ENCODE assay signal across 8 cellular contexts in the genomic region with DNA sequence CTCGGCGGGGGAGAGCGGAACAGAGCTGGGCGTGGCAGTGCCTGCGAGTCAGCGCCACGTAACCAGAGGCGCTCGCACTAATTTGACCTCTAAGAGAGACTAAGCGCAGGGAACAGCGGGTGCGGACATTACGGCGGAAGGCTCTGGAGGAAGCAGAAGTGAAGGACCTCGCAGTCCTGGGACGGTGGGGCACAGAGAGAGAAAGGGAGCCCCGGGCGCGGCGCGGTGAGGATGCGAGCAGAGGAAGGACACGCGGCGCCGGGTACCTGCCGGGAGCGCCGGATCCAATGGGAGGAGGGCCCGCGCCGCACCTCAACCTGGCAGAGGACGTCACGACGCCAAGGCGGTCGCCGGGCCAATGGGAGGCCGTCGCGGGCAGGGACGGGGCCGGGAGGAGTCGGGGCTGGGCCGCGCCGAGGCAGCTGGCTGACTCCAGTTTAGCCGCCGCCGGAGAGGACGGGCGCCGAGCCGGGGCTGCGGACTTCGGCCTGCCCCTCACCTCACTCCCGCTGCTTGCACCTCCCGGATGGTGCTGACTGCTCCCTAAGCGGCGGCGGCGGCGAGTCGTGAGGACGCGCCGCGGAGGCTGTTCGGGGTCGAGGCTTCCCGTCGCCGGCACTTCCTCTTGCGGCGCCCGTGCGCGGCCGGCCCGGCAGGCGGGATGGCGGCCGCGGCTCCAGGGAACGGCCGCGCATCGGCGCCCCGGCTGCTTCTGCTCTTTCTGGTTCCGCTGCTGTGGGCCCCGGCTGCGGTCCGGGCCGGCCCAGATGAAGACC. TPM values are rescaled to one million over a fixed set of nuclear protein-coding genes. Genes with fewer than 3 reads are reported as not detected.
DNase-seq lines count a peak whose midpoint lies in the region; ATAC-seq and TF ChIP-seq lines count a peak whose summit lies in the region.

A gene with protein sequence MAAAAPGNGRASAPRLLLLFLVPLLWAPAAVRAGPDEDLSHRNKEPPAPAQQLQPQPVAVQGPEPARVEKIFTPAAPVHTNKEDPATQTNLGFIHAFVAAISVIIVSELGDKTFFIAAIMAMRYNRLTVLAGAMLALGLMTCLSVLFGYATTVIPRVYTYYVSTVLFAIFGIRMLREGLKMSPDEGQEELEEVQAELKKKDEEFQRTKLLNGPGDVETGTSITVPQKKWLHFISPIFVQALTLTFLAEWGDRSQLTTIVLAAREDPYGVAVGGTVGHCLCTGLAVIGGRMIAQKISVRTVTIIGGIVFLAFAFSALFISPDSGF (plus strand): TSS at position 429 of the 776 bp plus-strand sequence. CDS start 233 bp downstream, at position 662.

- no peak for TF ChIP-seq EP300 in upper lobe of left lung (IDR thresholded peaks at IDR 0.05)

- ATAC-seq in HG02870 (IDR thresholded peaks at IDR 0.05; ENCODE audit: unreplicated experiment) = peak; percentile 90
- peak; percentile 94 to 98 (median 98) for ATAC-seq in heart left ventricle
- peak; percentile 96 to 98 for ATAC-seq in upper lobe of left lung (ENCODE audit: low FRiP score in 2 of 2)

- TF ChIP-seq CTCF in GM13977 (IDR thresholded peaks at IDR 0.05; ENCODE audit: extremely low read depth, insufficient read depth, missing control alignments) (no peak), adrenal gland (IDR thresholded peaks at IDR 0.05) (peak in 1 of 6 experiments; percentile 29), heart left ventricle (IDR thresholded peaks at IDR 0.05) (peak in 1 of 12 donors; percentile 7), upper lobe of left lung (IDR thresholded peaks at IDR 0.05) (peak in 2 of 6 experiments; percentile 31 to 33)

- 0 to 1% (median 0%) methylated on average over 19 to 95 of the region's 95 CpGs for WGBS in adrenal gland, 4 donors
- 0 to 1% (median 0%) methylated on average over 38 to 95 of the region's 95 CpGs for WGBS in heart left ventricle, 4 donors
- WGBS in upper lobe of left lung, 2 donors = 0 to 1% methylated on average over 25 to 50 of the region's 95 CpGs

- no peaks in the 10 kb centered on the region for H3K36me3 ChIP-seq in adrenal gland (replicated peaks in 1 of 2)
- H3K36me3 ChIP-seq in heart left ventricle = peaks cover 0 to 17% (median 0%) of the 10 kb centered on the region in 9 donors
- H3K36me3 ChIP-seq in upper lobe of left lung = peaks cover 0 to 7% (median 2%) of the 10 kb centered on the region in 4 donors

- no peaks in the 10 kb centered on the region for H3K27me3 ChIP-seq in adrenal gland
- H3K27me3 ChIP-seq in heart left ventricle = no peaks in the 10 kb centered on the region
- no peaks in the 10 kb centered on the region for H3K27me3 ChIP-seq in upper lobe of left lung

- H3K27ac ChIP-seq in adrenal gland (peak within 1 kb of the TSS; percentile 96 to 99 (median 99)), heart left ventricle (peak within 1 kb of the TSS; percentile 96 to 100 (median 98)), upper lobe of left lung (peak within 1 kb of the TSS; percentile 95 to 100 (median 98))

- TF ChIP-seq POLR2A in adrenal gland (IDR thresholded peaks at IDR 0.05) (peak; percentile 96 to 99), heart left ventricle (IDR thresholded peaks at IDR 0.05) (peak; percentile 68 to 97), upper lobe of left lung (IDR thresholded peaks at IDR 0.05) (peak; percentile 11 to 99 (median 98))

- intact Hi-C loops in adrenal gland (cut with DNase I) = loop anchor here in 1 of 2 donors (5.0 kb wide), 1 partner anchor 48 kb away; the partner anchor contains the start of gene SRD5A3
- intact Hi-C loops in heart left ventricle (cut with DNase I) = loop anchor here (1.0 to 10.0 kb wide), 8 partner anchors 48 to 613 kb away; partner anchors contain the start of genes SRD5A3 (in 10 of the 10) and CLOCK (in 3 of the 10)
- intact Hi-C loops in posterior vena cava (cut with DNase I) = loop anchor here in 1 of 2 donors (5.0 kb wide), 2 partner anchors 48 to 457 kb away; partner anchors contain the start of genes EXOC1 and SRD5A3

- H3K9me3 ChIP-seq in adrenal gland (replicated peaks in 1 of 3) (no peaks in the 10 kb centered on the region), heart left ventricle (no peaks in the 10 kb centered on the region), upper lobe of left lung (no peaks in the 10 kb centered on the region)

- in situ Hi-C loops in GM13977 (cut with MboI; ENCODE audit: low pct_unique_long_range_greater_than_20kb, low sequenced_read_pairs, unreplicated experiment) = no loop called here

- DNase-seq in GM13977 (ENCODE audit: low spot score) = peak; percentile 92
- peak; percentile 94 for DNase-seq in NCI-H146 (lab: John Stamatoyannopoulos, UW)
- DNase-seq in T-helper 1 cell = peak; percentile 75 to 92 (median 83)
- DNase-seq in adrenal gland = peak; percentile 92 to 96 (median 94)
- DNase-seq in heart left ventricle = peak; percentile 93 to 96 (median 93)
- peak; percentile 97 for DNase-seq in posterior vena cava (ENCODE audit: low spot score)
- DNase-seq in upper lobe of left lung = peak; percentile 96 to 98

- H3K4me3 ChIP-seq in adrenal gland = peak within 1 kb of the TSS; percentile 54 to 99 (median 78)
- H3K4me3 ChIP-seq in heart left ventricle = peak within 1 kb of the TSS; percentile 63 to 100 (median 94)
- H3K4me3 ChIP-seq in upper lobe of left lung = peak within 1 kb of the TSS; percentile 80 to 98 (median 87)

- H3K4me1 ChIP-seq in adrenal gland (replicated peaks in 1 of 2) = peaks cover 25 to 27% of the 10 kb centered on the region in 2 donors
- H3K4me1 ChIP-seq in heart left ventricle = peaks cover 0 to 42% (median 33%) of the 10 kb centered on the region in 12 donors
- peaks cover 3 to 36% (median 22%) of the 10 kb centered on the region in 4 donors for H3K4me1 ChIP-seq in upper lobe of left lung

RNA-seq across cellular contexts. Expression of the gene that starts here (rescaled TPM):
- total RNA-seq in adrenal gland (100 to 1,000 TPM in 7 of 8 donors, 10 to 100 TPM in 1; 96.8 to 290 (median 202) TPM), heart left ventricle (10 to 100 TPM; 28.2 to 78.3 (median 53.9) TPM), posterior vena cava (100 to 1,000 TPM; 132 to 149 TPM), upper lobe of left lung (100 to 1,000 TPM; 118 to 312 (median 231) TPM)
- polyA plus RNA-seq in adrenal gland (100 to 1,000 TPM in 1 of 3 donors, 10 to 100 TPM in 2; 52.4 to 118 (median 92.6) TPM), heart left ventricle (10 to 100 TPM; 36.4 to 78.7 TPM)

Comparison
In these comparisons a context has a peak if more than half of its experiments do, and no peak if none do; other contexts are left out.
1. Peak in every context shown above with its lines: DNase-seq, ATAC-seq, H3K4me3 ChIP-seq and H3K27ac ChIP-seq.